11 cellular contexts compared by ENCODE assay signal in the genomic region with DNA sequence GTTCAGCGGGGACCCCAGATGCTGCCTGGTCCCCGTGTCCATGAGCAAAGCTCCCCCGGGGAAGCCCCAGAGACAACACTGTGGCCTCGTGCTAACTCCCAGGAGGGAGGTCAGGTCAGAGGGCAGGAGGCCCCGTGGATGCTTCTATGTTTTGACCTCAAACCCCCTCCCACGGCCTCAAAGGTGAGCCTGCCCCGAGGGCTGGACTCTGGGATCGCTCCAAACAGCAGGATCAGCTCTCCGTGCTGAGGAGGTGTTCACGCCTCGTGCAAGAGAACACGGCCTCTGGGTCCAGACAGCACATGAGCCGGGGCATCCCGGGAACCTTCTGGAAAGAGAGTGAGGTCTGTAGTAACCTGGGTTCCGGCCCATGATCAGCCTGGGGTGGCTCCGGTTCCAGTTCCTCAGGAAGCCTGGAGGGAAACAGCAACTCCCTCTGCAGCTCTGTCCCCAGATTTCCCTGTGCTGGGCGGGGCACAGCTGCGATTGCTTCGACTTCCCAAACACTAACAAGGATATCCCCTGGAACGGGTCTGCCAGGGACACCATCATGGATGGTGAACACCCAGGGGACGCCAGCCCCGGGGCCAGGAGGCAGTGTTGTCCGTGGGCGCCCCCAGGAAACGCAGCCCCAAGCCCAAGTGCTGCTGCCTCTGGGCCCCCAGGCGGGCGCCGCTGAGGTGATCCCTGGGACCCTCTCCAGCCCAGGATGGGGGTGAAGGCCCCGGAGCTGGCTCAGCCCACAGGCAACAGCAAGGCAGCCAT. TPM values are rescaled to one million over a fixed set of nuclear protein-coding genes. Genes with fewer than 3 reads are reported as not detected.
DNase-seq lines count a peak whose midpoint lies in the region; ATAC-seq, FAIRE-seq and TF ChIP-seq lines count a peak whose summit lies in the region.
"Had no signal": no experiment of that assay in that cellular context is flagged by ENCODE, and none has a peak within 500 bp of the region (broad histone marks: within the 10 kb centered on the region; RNA-seq: fewer than 3 reads in every experiment).

No MANE protein-coding gene starts in this region.

- TF ChIP-seq POLR2A in sigmoid colon (IDR thresholded peaks at IDR 0.05) = no peak

- in situ Hi-C loops in GM13976 (cut with MboI; ENCODE audit: low sequenced_read_pairs, unreplicated experiment) = no loop called here

- DNase-seq in GM13976 (ENCODE audit: low spot score) (peak; percentile 35), caudate nucleus (lab: John Stamatoyannopoulos, UW) (no peak), sigmoid colon (peak; percentile 68), CD1c-positive myeloid dendritic cell (ENCODE audit: extremely low spot score) (no peak), D721Med (ENCODE audit: insufficient read length, low spot score) (no peak), retina (no peak)
- DNase-seq: NCI-H524 had no signal

- no peaks in the 10 kb centered on the region for H3K9me3 ChIP-seq in sigmoid colon
- H3K9me3 ChIP-seq: neutrophil had no signal

- no peak overlapping the region for H3K4me3 ChIP-seq in sigmoid colon

- ATAC-seq in HG03565 (IDR thresholded peaks at IDR 0.05; ENCODE audit: unreplicated experiment) = no peak

- H3K27ac ChIP-seq in caudate nucleus (ENCODE audit: low read depth, low read length) = peak overlapping the region; percentile 91
- peak overlapping the region; percentile 15 for H3K27ac ChIP-seq in layer of hippocampus (ENCODE audit: low read depth, low read length)
- H3K27ac ChIP-seq in sigmoid colon = peak overlapping the region; percentile 80 to 94 (median 90)
- H3K27ac ChIP-seq: neutrophil had no signal

- H3K27me3 ChIP-seq in layer of hippocampus (ENCODE audit: control insufficient read depth, insufficient read depth, low read length) (no peaks in the 10 kb centered on the region), sigmoid colon (no peaks in the 10 kb centered on the region)

- no peak for TF ChIP-seq EP300 in sigmoid colon (IDR thresholded peaks at IDR 0.05)

- peaks cover 0 to 62% (median 59%) of the 10 kb centered on the region in 4 donors for H3K4me1 ChIP-seq in sigmoid colon

- intact Hi-C loops in sigmoid colon (cut with DNase I) = loop anchor here (2.0 to 5.0 kb wide), 3 partner anchors 17 to 113 kb away; partner anchors contain the start of gene INPP5A

- TF ChIP-seq CTCF in GM13976 (IDR thresholded peaks at IDR 0.05; ENCODE audit: borderline replicate concordance, control extremely low read depth, extremely low read depth, insufficient read depth, missing control alignments) (no peak), sigmoid colon (IDR thresholded peaks at IDR 0.05) (no peak), D721Med (IDR thresholded peaks at IDR 0.05; ENCODE audit: insufficient read depth, missing control alignments) (no peak)

- FAIRE-seq in D721Med (lab: Jason Lieb, UNC) = no peak
- FAIRE-seq: GM12892 had no signal

- 68 to 82% methylated on average over 29 of the region's 29 CpGs for WGBS in sigmoid colon, 2 donors

- no peaks in the 10 kb centered on the region for H3K36me3 ChIP-seq in sigmoid colon
- H3K36me3 ChIP-seq: neutrophil had no signal

RNA-seq across cellular contexts. Expression of gene INPP5A, which starts 18.0 kb away (rescaled TPM):
- 100 to 1,000 TPM; 100 to 132 (median 112) TPM for total RNA-seq in sigmoid colon
- polyA plus RNA-seq in sigmoid colon = 10 to 100 TPM; 17.6 to 21.0 (median 20.3) TPM

Comparison
In these comparisons a context has a peak if more than half of its experiments do, and no peak if none do; other contexts are left out.
1. DNase-seq: peak in GM13976 (single experiment) and sigmoid colon (single experiment); none in caudate nucleus (0 of 61), CD1c-positive myeloid dendritic cell (single experiment), D721Med (single experiment) and retina (single experiment).
2. H3K27ac ChIP-seq: peak in every context shown above with its lines; median percentile 91 in caudate nucleus; 90 in sigmoid colon; 15 in layer of hippocampus.